1 cellular context compared by ENCODE assay signal in the genomic region with DNA sequence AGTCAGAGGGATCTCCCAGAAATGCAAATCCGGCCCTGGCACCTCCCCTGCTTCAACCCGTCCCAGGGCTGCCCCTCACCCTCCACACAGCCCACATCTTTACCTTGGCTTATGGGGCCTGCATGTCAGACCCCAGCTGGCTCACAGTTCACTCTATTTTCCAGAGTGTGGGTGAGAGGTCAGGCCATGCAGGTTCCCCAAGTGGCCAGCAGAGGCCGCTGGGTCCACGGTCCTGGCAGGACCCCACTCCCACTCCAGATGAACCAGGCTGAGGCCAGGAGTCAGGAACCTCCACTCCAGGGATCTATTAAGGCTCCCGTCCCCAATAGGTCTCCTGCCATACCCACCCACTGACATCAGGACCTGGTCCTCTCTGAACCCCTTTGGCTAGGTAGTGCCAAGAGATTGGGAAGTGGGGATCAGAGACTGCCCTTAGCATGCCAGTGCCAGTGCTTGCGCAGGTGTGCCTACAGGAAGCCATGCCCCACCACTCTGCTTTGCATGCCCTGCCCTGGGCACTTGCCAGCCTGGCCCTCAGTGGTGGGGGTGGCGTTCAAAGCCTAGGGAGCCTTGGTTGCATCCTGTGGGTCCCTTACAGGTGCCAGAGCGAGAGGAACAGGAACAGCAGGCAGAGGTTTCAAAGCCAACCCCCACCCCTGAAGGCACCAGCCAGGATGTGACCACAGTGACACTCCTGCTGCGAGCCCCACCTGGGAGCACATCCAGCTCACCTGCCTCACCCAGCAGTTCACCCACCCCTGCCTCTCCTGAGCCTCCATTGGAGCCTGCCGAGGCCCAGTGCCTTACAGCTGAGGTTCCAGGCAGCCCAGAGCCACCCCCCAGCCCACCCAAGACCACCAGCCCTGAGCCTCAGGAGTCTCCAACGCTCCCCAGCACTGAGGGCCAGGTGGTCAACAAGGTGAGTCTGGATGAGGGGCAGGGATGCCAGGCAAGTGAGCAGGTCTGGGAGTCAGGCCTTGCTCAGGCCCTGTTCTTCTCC.
TF ChIP-seq lines count a peak whose summit lies in the region.

No MANE protein-coding gene starts in this region.

TF ChIP-seq in GM23338, 12 proteins besides CTCF, POLR2A, EP300 and RAD21 (continued from another document):
- TF ChIP-seq, protein P1, sequence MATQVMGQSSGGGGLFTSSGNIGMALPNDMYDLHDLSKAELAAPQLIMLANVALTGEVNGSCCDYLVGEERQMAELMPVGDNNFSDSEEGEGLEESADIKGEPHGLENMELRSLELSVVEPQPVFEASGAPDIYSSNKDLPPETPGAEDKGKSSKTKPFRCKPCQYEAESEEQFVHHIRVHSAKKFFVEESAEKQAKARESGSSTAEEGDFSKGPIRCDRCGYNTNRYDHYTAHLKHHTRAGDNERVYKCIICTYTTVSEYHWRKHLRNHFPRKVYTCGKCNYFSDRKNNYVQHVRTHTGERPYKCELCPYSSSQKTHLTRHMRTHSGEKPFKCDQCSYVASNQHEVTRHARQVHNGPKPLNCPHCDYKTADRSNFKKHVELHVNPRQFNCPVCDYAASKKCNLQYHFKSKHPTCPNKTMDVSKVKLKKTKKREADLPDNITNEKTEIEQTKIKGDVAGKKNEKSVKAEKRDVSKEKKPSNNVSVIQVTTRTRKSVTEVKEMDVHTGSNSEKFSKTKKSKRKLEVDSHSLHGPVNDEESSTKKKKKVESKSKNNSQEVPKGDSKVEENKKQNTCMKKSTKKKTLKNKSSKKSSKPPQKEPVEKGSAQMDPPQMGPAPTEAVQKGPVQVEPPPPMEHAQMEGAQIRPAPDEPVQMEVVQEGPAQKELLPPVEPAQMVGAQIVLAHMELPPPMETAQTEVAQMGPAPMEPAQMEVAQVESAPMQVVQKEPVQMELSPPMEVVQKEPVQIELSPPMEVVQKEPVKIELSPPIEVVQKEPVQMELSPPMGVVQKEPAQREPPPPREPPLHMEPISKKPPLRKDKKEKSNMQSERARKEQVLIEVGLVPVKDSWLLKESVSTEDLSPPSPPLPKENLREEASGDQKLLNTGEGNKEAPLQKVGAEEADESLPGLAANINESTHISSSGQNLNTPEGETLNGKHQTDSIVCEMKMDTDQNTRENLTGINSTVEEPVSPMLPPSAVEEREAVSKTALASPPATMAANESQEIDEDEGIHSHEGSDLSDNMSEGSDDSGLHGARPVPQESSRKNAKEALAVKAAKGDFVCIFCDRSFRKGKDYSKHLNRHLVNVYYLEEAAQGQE (IDR thresholded peaks at IDR 0.05; ENCODE audit: unreplicated experiment), result no peak
- TF ChIP-seq, protein P2, sequence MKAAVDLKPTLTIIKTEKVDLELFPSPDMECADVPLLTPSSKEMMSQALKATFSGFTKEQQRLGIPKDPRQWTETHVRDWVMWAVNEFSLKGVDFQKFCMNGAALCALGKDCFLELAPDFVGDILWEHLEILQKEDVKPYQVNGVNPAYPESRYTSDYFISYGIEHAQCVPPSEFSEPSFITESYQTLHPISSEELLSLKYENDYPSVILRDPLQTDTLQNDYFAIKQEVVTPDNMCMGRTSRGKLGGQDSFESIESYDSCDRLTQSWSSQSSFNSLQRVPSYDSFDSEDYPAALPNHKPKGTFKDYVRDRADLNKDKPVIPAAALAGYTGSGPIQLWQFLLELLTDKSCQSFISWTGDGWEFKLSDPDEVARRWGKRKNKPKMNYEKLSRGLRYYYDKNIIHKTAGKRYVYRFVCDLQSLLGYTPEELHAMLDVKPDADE (IDR thresholded peaks at IDR 0.05), result no peak
- TF ChIP-seq NANOG (IDR thresholded peaks at IDR 0.05; ENCODE audit: borderline replicate concordance), result no peak
- no peak for TF ChIP-seq EZH2phosphoT487 (IDR thresholded peaks at IDR 0.05; ENCODE audit: unreplicated experiment)
- TF ChIP-seq, protein P3, sequence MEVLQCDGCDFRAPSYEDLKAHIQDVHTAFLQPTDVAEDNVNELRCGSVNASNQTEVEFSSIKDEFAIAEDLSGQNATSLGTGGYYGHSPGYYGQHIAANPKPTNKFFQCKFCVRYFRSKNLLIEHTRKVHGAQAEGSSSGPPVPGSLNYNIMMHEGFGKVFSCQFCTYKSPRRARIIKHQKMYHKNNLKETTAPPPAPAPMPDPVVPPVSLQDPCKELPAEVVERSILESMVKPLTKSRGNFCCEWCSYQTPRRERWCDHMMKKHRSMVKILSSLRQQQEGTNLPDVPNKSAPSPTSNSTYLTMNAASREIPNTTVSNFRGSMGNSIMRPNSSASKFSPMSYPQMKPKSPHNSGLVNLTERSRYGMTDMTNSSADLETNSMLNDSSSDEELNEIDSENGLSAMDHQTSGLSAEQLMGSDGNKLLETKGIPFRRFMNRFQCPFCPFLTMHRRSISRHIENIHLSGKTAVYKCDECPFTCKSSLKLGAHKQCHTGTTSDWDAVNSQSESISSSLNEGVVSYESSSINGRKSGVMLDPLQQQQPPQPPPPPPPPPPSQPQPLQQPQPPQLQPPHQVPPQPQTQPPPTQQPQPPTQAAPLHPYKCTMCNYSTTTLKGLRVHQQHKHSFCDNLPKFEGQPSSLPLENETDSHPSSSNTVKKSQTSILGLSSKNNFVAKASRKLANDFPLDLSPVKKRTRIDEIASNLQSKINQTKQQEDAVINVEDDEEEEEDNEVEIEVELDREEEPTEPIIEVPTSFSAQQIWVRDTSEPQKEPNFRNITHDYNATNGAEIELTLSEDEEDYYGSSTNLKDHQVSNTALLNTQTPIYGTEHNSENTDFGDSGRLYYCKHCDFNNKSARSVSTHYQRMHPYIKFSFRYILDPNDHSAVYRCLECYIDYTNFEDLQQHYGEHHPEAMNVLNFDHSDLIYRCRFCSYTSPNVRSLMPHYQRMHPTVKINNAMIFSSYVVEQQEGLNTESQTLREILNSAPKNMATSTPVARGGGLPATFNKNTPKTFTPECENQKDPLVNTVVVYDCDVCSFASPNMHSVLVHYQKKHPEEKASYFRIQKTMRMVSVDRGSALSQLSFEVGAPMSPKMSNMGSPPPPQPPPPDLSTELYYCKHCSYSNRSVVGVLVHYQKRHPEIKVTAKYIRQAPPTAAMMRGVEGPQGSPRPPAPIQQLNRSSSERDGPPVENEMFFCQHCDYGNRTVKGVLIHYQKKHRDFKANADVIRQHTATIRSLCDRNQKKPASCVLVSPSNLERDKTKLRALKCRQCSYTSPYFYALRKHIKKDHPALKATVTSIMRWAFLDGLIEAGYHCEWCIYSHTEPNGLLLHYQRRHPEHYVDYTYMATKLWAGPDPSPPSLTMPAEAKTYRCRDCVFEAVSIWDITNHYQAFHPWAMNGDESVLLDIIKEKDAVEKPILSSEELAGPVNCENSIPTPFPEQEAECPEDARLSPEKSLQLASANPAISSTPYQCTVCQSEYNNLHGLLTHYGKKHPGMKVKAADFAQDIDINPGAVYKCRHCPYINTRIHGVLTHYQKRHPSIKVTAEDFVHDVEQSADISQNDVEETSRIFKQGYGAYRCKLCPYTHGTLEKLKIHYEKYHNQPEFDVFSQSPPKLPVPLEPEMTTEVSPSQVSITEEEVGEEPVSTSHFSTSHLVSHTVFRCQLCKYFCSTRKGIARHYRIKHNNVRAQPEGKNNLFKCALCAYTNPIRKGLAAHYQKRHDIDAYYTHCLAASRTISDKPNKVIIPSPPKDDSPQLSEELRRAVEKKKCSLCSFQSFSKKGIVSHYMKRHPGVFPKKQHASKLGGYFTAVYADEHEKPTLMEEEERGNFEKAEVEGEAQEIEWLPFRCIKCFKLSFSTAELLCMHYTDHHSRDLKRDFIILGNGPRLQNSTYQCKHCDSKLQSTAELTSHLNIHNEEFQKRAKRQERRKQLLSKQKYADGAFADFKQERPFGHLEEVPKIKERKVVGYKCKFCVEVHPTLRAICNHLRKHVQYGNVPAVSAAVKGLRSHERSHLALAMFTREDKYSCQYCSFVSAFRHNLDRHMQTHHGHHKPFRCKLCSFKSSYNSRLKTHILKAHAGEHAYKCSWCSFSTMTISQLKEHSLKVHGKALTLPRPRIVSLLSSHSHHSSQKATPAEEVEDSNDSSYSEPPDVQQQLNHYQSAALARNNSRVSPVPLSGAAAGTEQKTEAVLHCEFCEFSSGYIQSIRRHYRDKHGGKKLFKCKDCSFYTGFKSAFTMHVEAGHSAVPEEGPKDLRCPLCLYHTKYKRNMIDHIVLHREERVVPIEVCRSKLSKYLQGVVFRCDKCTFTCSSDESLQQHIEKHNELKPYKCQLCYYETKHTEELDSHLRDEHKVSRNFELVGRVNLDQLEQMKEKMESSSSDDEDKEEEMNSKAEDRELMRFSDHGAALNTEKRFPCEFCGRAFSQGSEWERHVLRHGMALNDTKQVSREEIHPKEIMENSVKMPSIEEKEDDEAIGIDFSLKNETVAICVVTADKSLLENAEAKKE (CRISPR knock-in tag; IDR thresholded peaks at IDR 0.05), result no peak
- no peak for TF ChIP-seq POLR2AphosphoS5 (IDR thresholded peaks at IDR 0.05; ENCODE audit: low read depth)
- no peak for TF ChIP-seq EZH2 (IDR thresholded peaks at IDR 0.05; ENCODE audit: low read depth, unreplicated experiment)
- no peak for TF ChIP-seq CREB1 (CRISPR knock-in tag; IDR thresholded peaks at IDR 0.05; ENCODE audit: low read depth)
- TF ChIP-seq ZNF331 (CRISPR knock-in tag; IDR thresholded peaks at IDR 0.05; ENCODE audit: low read depth), result no peak
- no peak for TF ChIP-seq STAT1 (IDR thresholded peaks at IDR 0.05; ENCODE audit: unreplicated experiment)
TF ChIP-seq in GM23338: peak in this region for 0.
